Comparison of ENCODE assay signal across 8 cellular contexts in genomic region chr3:32105291-32106131, GRCh38. TPM values are rescaled to one million over a fixed set of nuclear protein-coding genes. Genes with fewer than 3 reads are reported as not detected.
DNase-seq lines count a peak whose midpoint lies in the region; ATAC-seq, FAIRE-seq and TF ChIP-seq lines count a peak whose summit lies in the region.

No MANE protein-coding gene starts in this region.

- H3K18ac ChIP-seq in H1 (ENCODE audit: extremely low read depth, low read length): peak overlapping the region; percentile 87; the same call in 1 of the 2 replicates

- peak overlapping the region; percentile 86 for H3K27ac ChIP-seq in PC-3 (ENCODE audit: low read length)
- no peak overlapping the region for H3K27ac ChIP-seq in H1 (ENCODE audit: low read depth, low read length)

- no peak overlapping the region; the same call in 1 of the 2 replicates for H2BK5ac ChIP-seq in H1 (ENCODE audit: low read depth, low read length)

- BruUV-seq in PC-3 (replicated peaks; lab: Mats Ljungman, UMichigan): TSS peak; percentile 21

- DNase-seq in EH (ENCODE audit: low read depth) (peak; percentile 22), PC-3 (peak; percentile 91), H1 (ENCODE audit: low read depth in 1 of 2, low spot score in 2 of 2) (no peak), osteocyte (ENCODE audit: extremely low spot score, unreplicated experiment) (no peak), NCI-H146 treated with DMSO at 0.1 percent for 48 hours (lab: John Stamatoyannopoulos, UW; ENCODE audit: unreplicated experiment) (no peak), NCI-H1417 treated with DMSO at 0.1 percent for 48 hours (lab: John Stamatoyannopoulos, UW) (no peak)
- DNase-seq in effector CD4-positive, alpha-beta T cell: no peak

- H3K27me3 ChIP-seq in PC-3 (ENCODE audit: low read length) (no peaks in the 10 kb centered on the region), H1 (replicated peaks in 1 of 4; ENCODE audit: control insufficient read depth in 3 of 4, extremely low read depth in 1 of 4, insufficient read depth in 3 of 4, low read length in 3 of 4) (peaks cover 0 to 16% (median 14%) of the 10 kb centered on the region in 4 experiments; a peak in 6 of 7 replicates)

- H3K36me3 ChIP-seq in PC-3 (ENCODE audit: low read depth, low read length) (peaks cover 4% of the 10 kb centered on the region; the same call in 1 of the 2 replicates), H1 (ENCODE audit: control insufficient read depth in 2 of 4, insufficient read depth in 4 of 4, low read length in 3 of 4) (no peaks in the 10 kb centered on the region)

- H3K4ac ChIP-seq in H1 (replicated peaks; ENCODE audit: insufficient read length, low read depth, low read length): no peak overlapping the region

- H2BK20ac ChIP-seq in H1 (ENCODE audit: low read length): no peak overlapping the region

- TF ChIP-seq RAD21 in H1 (IDR thresholded peaks at IDR 0.05 in 1 of 2, conservative IDR thresholded peaks at IDR 0.05 in 1 of 2; ENCODE audit: low read depth in 2 of 2, low read length in 2 of 2): no peak

- no peak overlapping the region for H3K23ac ChIP-seq in H1 (ENCODE audit: insufficient read length)

- H3K27me3 Mint-ChIP-seq in osteocyte (ENCODE audit: unreplicated experiment): no peaks in the 10 kb centered on the region

- TF ChIP-seq CTCF in PC-3 (conservative IDR thresholded peaks at IDR 0.05; ENCODE audit: low read depth, low read length) (no peak), H1 (IDR thresholded peaks at IDR 0.05; ENCODE audit: control extremely low read depth in 1 of 3, insufficient read depth in 1 of 3, low read depth in 1 of 3, low read length in 3 of 3) (no peak), osteocyte (IDR thresholded peaks at IDR 0.05) (no peak)

- H4K20me1 ChIP-seq in PC-3 (ENCODE audit: low read length): no peaks in the 10 kb centered on the region
- no peaks in the 10 kb centered on the region for H4K20me1 ChIP-seq in H1 (replicated peaks in 1 of 2; ENCODE audit: control insufficient read depth in 1 of 2, insufficient read depth in 2 of 2, low read length in 2 of 2)

- no peak overlapping the region for H2BK15ac ChIP-seq in H1 (ENCODE audit: low read length)

- intact Hi-C loops in PC-3 (cut with micrococcal nuclease): loop anchor here (1.0 to 2.0 kb wide), 4 partner anchors 39 to 124 kb away; partner anchors contain the start of genes OSBPL10 and ZNF860

- H3K23me2 ChIP-seq in H1 (ENCODE audit: low read depth, low read length): peaks cover 7% of the 10 kb centered on the region

- peak overlapping the region; percentile 97 for H4K8ac ChIP-seq in H1 (ENCODE audit: extremely low read depth, insufficient read depth, low read length)

- WGBS in H1 (ENCODE audit: extremely low coverage in 1 of 2, insufficient coverage in 1 of 2, insufficient read length in 1 of 2, insufficient replicate concordance in 2 of 2, low coverage in 1 of 2, low lambda C conversion rate in 2 of 2, missing lambda C conversion rate in 1 of 2), 2 experiments: 90% methylated on average over 7 of the region's 7 CpGs; no CpG with 5 or more reads in 1 of the 2 experiments

- peak overlapping the region; percentile 63 for H3K4me3 Mint-ChIP-seq in osteocyte (ENCODE audit: unreplicated experiment)

- H3K4me1 Mint-ChIP-seq in osteocyte (ENCODE audit: unreplicated experiment): peaks cover 22% of the 10 kb centered on the region

- H3K79me1 ChIP-seq in H1 (ENCODE audit: low read depth, low read length): no peaks in the 10 kb centered on the region; the same call in 1 of the 2 replicates

- no peaks in the 10 kb centered on the region for H3K9me2 ChIP-seq in PC-3 (replicated peaks; ENCODE audit: low read length)

- no peak overlapping the region for H2BK120ac ChIP-seq in H1 (replicated peaks; ENCODE audit: low read depth, low read length)

- peaks cover 45% of the 10 kb centered on the region for H3K4me1 ChIP-seq in PC-3 (ENCODE audit: insufficient read depth, low read length)
- peaks cover 0 to 5% (median 3%) of the 10 kb centered on the region in 4 experiments; a peak in 5 of 7 replicates for H3K4me1 ChIP-seq in H1 (replicated peaks in 1 of 4; ENCODE audit: control insufficient read depth in 3 of 4, insufficient read depth in 4 of 4, low read length in 3 of 4)

- H3K9me3 ChIP-seq in PC-3 (ENCODE audit: low read length) (peaks cover 3% of the 10 kb centered on the region; the same call in 1 of the 2 replicates), H1 (ENCODE audit: insufficient read depth in 2 of 2, low read depth in 1 of 2, low read length in 1 of 2) (peaks cover 20 to 25% of the 10 kb centered on the region in 2 experiments)

- H3K9me3 Mint-ChIP-seq in osteocyte (ENCODE audit: unreplicated experiment): peaks cover 10% of the 10 kb centered on the region

- H3K36me3 Mint-ChIP-seq in osteocyte (ENCODE audit: unreplicated experiment): peaks cover 6% of the 10 kb centered on the region

- no peak overlapping the region for H2AK5ac ChIP-seq in H1 (ENCODE audit: low read depth, low read length)

- no peak overlapping the region; the same call in 1 of the 2 replicates for H2BK12ac ChIP-seq in H1 (ENCODE audit: low read depth, low read length)

- H4K91ac ChIP-seq in H1 (replicated peaks; ENCODE audit: insufficient read length, low read length): peak overlapping the region; percentile 70

- H3K4me3 ChIP-seq in PC-3 (ENCODE audit: low read length) (no peak overlapping the region), H1 (ENCODE audit: extremely low read depth in 1 of 4, insufficient read depth in 2 of 4, low read depth in 3 of 4, low read length in 4 of 4) (peak overlapping the region in 2 of 4 experiments; percentile 13 to 78; a peak in 2 of 8 replicates)

- H3K9ac ChIP-seq in PC-3 (ENCODE audit: low read length) (peak overlapping the region; percentile 53), H1 (replicated peaks in 1 of 4; ENCODE audit: extremely low read depth in 1 of 4, low read depth in 3 of 4, low read length in 3 of 4) (no peak overlapping the region; a peak in 1 of 7 replicates)

- no peak for TF ChIP-seq EP300 in H1 (IDR thresholded peaks at IDR 0.05; ENCODE audit: borderline replicate concordance in 1 of 2, low read depth in 2 of 2, low read length in 2 of 2)

- peaks cover 29% of the 10 kb centered on the region for H3K79me2 ChIP-seq in PC-3 (ENCODE audit: low read length)
- no peaks in the 10 kb centered on the region for H3K79me2 ChIP-seq in H1 (ENCODE audit: control insufficient read depth in 1 of 2, insufficient read depth in 2 of 2, low read length in 2 of 2)

- FAIRE-seq in H1 (lab: Jason Lieb, UNC): no peak

- CTCF ChIA-PET in PC-3 (lab: Charles Lee) (interaction anchor here (0.5 kb wide), 1 partner anchor 88 kb away, joined by 5 read pairs; no protein-coding TSS in a partner anchor), H1 (lab: Charles Lee; ENCODE audit: partially characterized antibody) (interaction anchor here (1.0 to 1.3 kb wide), 2 partner anchors 8 to 10 kb away, joined by 3 to 4 read pairs; no protein-coding TSS in a partner anchor)

- H2AFZ ChIP-seq in PC-3 (ENCODE audit: low read length): peak overlapping the region; percentile 94
- peak overlapping the region; percentile 95 for H2AFZ ChIP-seq in H1 (ENCODE audit: low read length)

- H3K4me2 ChIP-seq in PC-3 (ENCODE audit: low read length) (peak overlapping the region; percentile 90), H1 (ENCODE audit: insufficient read depth in 1 of 2, low read depth in 2 of 2, low read length in 2 of 2) (peak overlapping the region; percentile 91 to 99)

- peak overlapping the region; percentile 56 for H3K27ac Mint-ChIP-seq in osteocyte (ENCODE audit: unreplicated experiment)

- POLR2A ChIA-PET in PC-3 (lab: Charles Lee; ENCODE audit: unreplicated experiment) (no interaction called here), H1 (lab: Charles Lee; ENCODE audit: partially characterized antibody) (no interaction called here)

- no peak overlapping the region for H3K14ac ChIP-seq in H1 (ENCODE audit: insufficient read length)

- H4K5ac ChIP-seq in H1 (ENCODE audit: insufficient read length, low read depth, low read length): no peak overlapping the region

- ATAC-seq in PC-3 (peak; percentile 51), HG03457 (IDR thresholded peaks at IDR 0.05; ENCODE audit: unreplicated experiment) (no peak)

- no peak for TF ChIP-seq POLR2A in H1 (IDR thresholded peaks at IDR 0.05; ENCODE audit: control extremely low read depth in 1 of 2, low read depth in 2 of 2, low read length in 2 of 2)

- H3K56ac ChIP-seq in H1 (replicated peaks; ENCODE audit: insufficient read length, low read depth, low read length): no peak overlapping the region

- H3F3A ChIP-seq in PC-3 (ENCODE audit: low read length, unreplicated experiment): no peaks in the 10 kb centered on the region

TF ChIP-seq in H1, 55 proteins besides CTCF, POLR2A, EP300 and RAD21:
- TF ChIP-seq E2F6 (IDR thresholded peaks at IDR 0.05) (peak; percentile 87), PHF8 (conservative IDR thresholded peaks at IDR 0.05; ENCODE audit: low read depth, low read length) (no peak)
- TF ChIP-seq, protein P1, sequence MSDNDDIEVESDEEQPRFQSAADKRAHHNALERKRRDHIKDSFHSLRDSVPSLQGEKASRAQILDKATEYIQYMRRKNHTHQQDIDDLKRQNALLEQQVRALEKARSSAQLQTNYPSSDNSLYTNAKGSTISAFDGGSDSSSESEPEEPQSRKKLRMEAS (IDR thresholded peaks at IDR 0.05): 0 out of 2 replicates have a peak, but pooled peaks have one; percentile 56
TF ChIP-seq in H1: peak in this region for 2.

RNA-seq across cellular contexts. Expression of gene GPD1L, which starts 0.9 kb away (rescaled TPM):
- total RNA-seq in PC-3 (2014; rRNA removed) (33.7 and 42.8 TPM in 2 replicates), osteocyte (9.1 and 10.9 TPM in 2 replicates)
- 7.9 and 8.4 TPM in 2 replicates for total RNA-seq in H1 (2021; fragmentation: NEBNext Ultra II Directional; extraction: Animal tissue kit (Norgen Biotek cat#: 25700))
- polyA plus RNA-seq in H1 (2011; rRNA removed): 1.8 and 2.4 TPM in 2 replicates
- polyA plus RNA-seq in H1 (2011; cell fraction: cytosol; rRNA removed): 3.1 TPM
- 2.6 TPM for polyA plus RNA-seq in H1 (2011; cell fraction: nucleus; rRNA removed)
- 2.7 to 4.9 TPM (median 4.1 TPM) in 4 replicates for polyA plus RNA-seq in H1 (2012, experiment 1 of 2)
- polyA plus RNA-seq in H1 (2012, experiment 2 of 2): 0.60 TPM
- polyA plus RNA-seq in H1 (2013, experiment 1 of 2): 3.0 TPM
- 3.2 TPM for polyA plus RNA-seq in H1 (2013, experiment 2 of 2)
- 4.1 and 4.3 TPM in 2 replicates for polyA minus RNA-seq in H1 (2011; rRNA and poly(A)+ RNA removed)
- 6.3 TPM for polyA minus RNA-seq in H1 (2011; cell fraction: cytosol; rRNA and poly(A)+ RNA removed)
- 1.5 TPM for polyA minus RNA-seq in H1 (2011; cell fraction: nucleus; rRNA and poly(A)+ RNA removed)

Comparison
In these comparisons a context has a peak if more than half of its experiments do, and no peak if none do; other contexts are left out.
1. DNase-seq: peak in EH (single experiment) and PC-3 (single experiment); none in H1 (0 of 2), osteocyte (single experiment), effector CD4-positive, alpha-beta T cell (single experiment), NCI-H146 treated with DMSO at 0.1 percent for 48 hours (single experiment) and NCI-H1417 treated with DMSO at 0.1 percent for 48 hours (single experiment).